35 cellular contexts compared by ENCODE assay signal in genomic region chr3:175068587-175068986, GRCh38.
"Had no signal": no experiment of that assay in that cellular context is flagged by ENCODE, and none has a peak within 500 bp of the region (broad histone marks: within the 10 kb centered on the region; RNA-seq: fewer than 3 reads in every experiment).

No MANE protein-coding gene starts in this region.

- H3K27me3 ChIP-seq: MG63 had no signal

- H3K9me3 ChIP-seq: MG63 had no signal

- DNase-seq: Karpas-422, Kasumi-1, MG63, MM.1S, MV-4-11, NCI-H1048, NCI-H1092, NCI-H1092 treated with DMSO at 0.1 percent for 48 hours, NCI-H1105, NCI-H1105 treated with DMSO at 0.1 percent for 48 hours, NCI-H1417, NCI-H1417 treated with DMSO at 0.1 percent for 48 hours, NCI-H1436, NCI-H1436 treated with DMSO at 0.1 percent for 48 hours, NCI-H146, NCI-H1694, NCI-H1694 treated with DMSO at 0.1 percent for 48 hours, NCI-H187, NCI-H187 treated with DMSO at 0.1 percent for 48 hours, NCI-H1930, NCI-H2029, NCI-H2029 treated with DMSO at 0.1 percent for 48 hours, NCI-H2081, NCI-H2081 treated with DMSO at 0.1 percent for 48 hours, NCI-H2107, NCI-H2171, NCI-H2171 treated with DMSO at 0.1 percent for 48 hours, NCI-H2227 treated with DMSO at 0.1 percent for 48 hours, NCI-H226, NCI-H345, NCI-H446, NCI-H446 treated with DMSO at 0.1 percent for 48 hours, NCI-H510A, NCI-H510A treated with DMSO at 0.1 percent for 48 hours, NCI-H524 had no signal

- H3K36me3 ChIP-seq: MG63 had no signal

- H3K4me3 ChIP-seq: MG63 had no signal
